Comparison of ENCODE assay signal across 1 cellular context in genomic region chr13:23629566-23630272, GRCh38.
A peak's percentile ranks its signal among the peaks of the same experiment; 100 is the strongest.
TF ChIP-seq lines count a peak whose summit lies in the region.

No MANE protein-coding gene starts in this region.

TF ChIP-seq in HepG2, 621 proteins besides CTCF, POLR2A, EP300 and RAD21 (continued from another document):
- TF ChIP-seq POGK (CRISPR knock-in tag; conservative IDR thresholded peaks at IDR 0.05) (peak; percentile 69; the same call in 1 of the 2 replicates), ZNF124 (CRISPR knock-in tag; IDR thresholded peaks at IDR 0.05) (peak; percentile 58; the same call in 1 of the 2 replicates), PPARG (CRISPR knock-in tag; conservative IDR thresholded peaks at IDR 0.05) (peak; percentile 69; the same call in 1 of the 2 replicates), IRF9 (CRISPR knock-in tag; IDR thresholded peaks at IDR 0.05; ENCODE audit: borderline replicate concordance) (peak; percentile 20; the same call in 1 of the 2 replicates), ZNF800 (CRISPR knock-in tag; IDR thresholded peaks at IDR 0.05) (no peak), SMAD1 (CRISPR knock-in tag; IDR thresholded peaks at IDR 0.05; ENCODE audit: borderline replicate concordance, low read depth) (no peak), ZNF639 (CRISPR knock-in tag; conservative IDR thresholded peaks at IDR 0.05) (no peak), MED13 (CRISPR knock-in tag; IDR thresholded peaks at IDR 0.05) (peak; percentile 65; the same call in 1 of the 2 replicates), SALL1 (CRISPR knock-in tag; IDR thresholded peaks at IDR 0.05) (peak; percentile 87), ZNF619 (CRISPR knock-in tag; IDR thresholded peaks at IDR 0.05) (no peak), ZNF138 (CRISPR knock-in tag; IDR thresholded peaks at IDR 0.05; ENCODE audit: low read depth) (no peak), MNT (IDR thresholded peaks at IDR 0.05) (no peak), NR2F6 (IDR thresholded peaks at IDR 0.05) (peak; percentile 68), NR2F6 (CRISPR knock-in tag; IDR thresholded peaks at IDR 0.05) (peak; percentile 77), ZNF652 (CRISPR knock-in tag; IDR thresholded peaks at IDR 0.05; ENCODE audit: borderline replicate concordance, low read depth) (no peak), ZNF784 (CRISPR knock-in tag; IDR thresholded peaks at IDR 0.05; ENCODE audit: borderline replicate concordance) (no peak), CHD2 (IDR thresholded peaks at IDR 0.05; ENCODE audit: low read depth, low read length) (no peak), BCLAF1 (IDR thresholded peaks at IDR 0.05) (no peak), TRIM24 (CRISPR knock-in tag; IDR thresholded peaks at IDR 0.05) (0 out of 2 replicates have a peak, but pooled peaks have one; percentile 17), THAP11 (CRISPR knock-in tag; IDR thresholded peaks at IDR 0.05) (peak; percentile 63), ATF2 (CRISPR knock-in tag; IDR thresholded peaks at IDR 0.05) (peak; percentile 85), ZNF761 (CRISPR knock-in tag; conservative IDR thresholded peaks at IDR 0.05) (0 out of 2 replicates have a peak, but pooled peaks have one; percentile 55), ZNF362 (CRISPR knock-in tag; IDR thresholded peaks at IDR 0.05; ENCODE audit: borderline replicate concordance) (0 out of 2 replicates have a peak, but pooled peaks have one; percentile 44)
